In genomic region chr11:35163707-35164496, GRCh38 we compare ENCODE assay signal across 8 cellular contexts. TPM values are rescaled to one million over a fixed set of nuclear protein-coding genes. Genes with fewer than 3 reads are reported as not detected.
DNase-seq lines count a peak whose midpoint lies in the region; ATAC-seq and TF ChIP-seq lines count a peak whose summit lies in the region.

No MANE protein-coding gene starts in this region.

- no peaks in the 10 kb centered on the region for H3K27me3 Mint-ChIP-seq in naive thymus-derived CD4-positive, alpha-beta T cell

- peak; percentile 25 for TF ChIP-seq CTCF in HFF-Myc (IDR thresholded peaks at IDR 0.05; ENCODE audit: low read depth, low read length, missing control alignments)

- POLR2A ChIA-PET in naive thymus-derived CD4-positive, alpha-beta T cell (lab: Charles Lee) = interaction anchor here (0.6 to 21.8 kb wide), 15 partner anchors 10 to 248 kb away, joined by 3 to 354 read pairs (median 5); partner anchors contain the start of genes APIP and CD44

- peaks cover 4 to 65% (median 27%) of the 10 kb centered on the region in 5 donors for H3K36me3 Mint-ChIP-seq in naive thymus-derived CD4-positive, alpha-beta T cell

- H3K27me3 ChIP-seq in naive thymus-derived CD4-positive, alpha-beta T cell (ENCODE audit: control insufficient read depth in 2 of 2, insufficient read depth in 2 of 2, low read length in 2 of 2) = no peaks in the 10 kb centered on the region

- H3K27ac Mint-ChIP-seq in naive thymus-derived CD4-positive, alpha-beta T cell = peak overlapping the region; percentile 89 to 100 (median 100)

- H3K4me3 ChIP-seq in GM08714 (ENCODE audit: low read length) = peak overlapping the region; percentile 6; the same call in 1 of the 2 replicates
- no peak overlapping the region for H3K4me3 ChIP-seq in HFF-Myc (replicated peaks; ENCODE audit: low read depth, low read length)
- peak overlapping the region; percentile 49 for H3K4me3 ChIP-seq in naive thymus-derived CD4-positive, alpha-beta T cell (ENCODE audit: low read length)

- CTCF ChIA-PET in naive thymus-derived CD4-positive, alpha-beta T cell (lab: Charles Lee) = interaction anchor here (0.6 to 4.7 kb wide), 22 partner anchors 10 to 237 kb away, joined by 3 to 30 read pairs (median 4); partner anchors contain the start of gene CD44

- DNase-seq in HFF-Myc (ENCODE audit: extremely low read depth, low read depth) (no peak), dermis blood vessel endothelial cell (no peak), SW480 (ENCODE audit: low spot score) (no peak), MV-4-11 (lab: John Stamatoyannopoulos, UW) (no peak), NCI-H1417 (lab: John Stamatoyannopoulos, UW) (no peak)
- peak; percentile 38 for DNase-seq in activated naive CD4-positive, alpha-beta T cell treated with Interleukin-2 at 50 U/mL for 16 hours
- peak in 6 of 9 donors; percentile 51 to 73 (median 62) for DNase-seq in naive thymus-derived CD4-positive, alpha-beta T cell

- H3K9me3 Mint-ChIP-seq in naive thymus-derived CD4-positive, alpha-beta T cell = peaks cover 0 to 5% (median 0%) of the 10 kb centered on the region in 11 donors

- peak overlapping the region; percentile 94 for H3K27ac ChIP-seq in naive thymus-derived CD4-positive, alpha-beta T cell (ENCODE audit: low read depth, low read length)

- no peaks in the 10 kb centered on the region for H3K9me3 ChIP-seq in naive thymus-derived CD4-positive, alpha-beta T cell (ENCODE audit: control insufficient read depth in 2 of 3, low read length in 3 of 3)

- intact Hi-C loops in naive thymus-derived CD4-positive, alpha-beta T cell (cut with micrococcal nuclease) = loop anchor here (1.0 to 10.0 kb wide), 9 partner anchors 9 to 321 kb away; no protein-coding TSS in a partner anchor

- no peaks in the 10 kb centered on the region for H3K36me3 ChIP-seq in naive thymus-derived CD4-positive, alpha-beta T cell (ENCODE audit: control insufficient read depth in 2 of 3, insufficient read depth in 3 of 3, low read length in 3 of 3)

- H3K4me1 Mint-ChIP-seq in naive thymus-derived CD4-positive, alpha-beta T cell = peaks cover 65 to 100% (median 100%) of the 10 kb centered on the region in 7 donors

- H3K4me3 Mint-ChIP-seq in naive thymus-derived CD4-positive, alpha-beta T cell = peak overlapping the region; percentile 60 to 94 (median 85)

- ATAC-seq in naive thymus-derived CD4-positive, alpha-beta T cell = no peak

- peaks cover 94 to 96% of the 10 kb centered on the region in 2 donors for H3K4me1 ChIP-seq in naive thymus-derived CD4-positive, alpha-beta T cell (ENCODE audit: control insufficient read depth in 2 of 2, insufficient read depth in 2 of 2, low read length in 2 of 2)

RNA-seq across cellular contexts. Expression of gene CD44, which starts 24.9 kb away (rescaled TPM):
- 1,000 to 10,000 TPM in 1 of 5 experiments, 100 to 1,000 TPM in 4; 369 to 1,223 (median 784) TPM for total RNA-seq in naive thymus-derived CD4-positive, alpha-beta T cell
- 100 to 1,000 TPM; 332 to 372 TPM for polyA plus RNA-seq in naive thymus-derived CD4-positive, alpha-beta T cell
- total RNA-seq in dermis blood vessel endothelial cell = 2.6 and 3.4 TPM in 2 replicates

Comparison
In these comparisons a context has a peak if more than half of its experiments do, and no peak if none do; other contexts are left out.
1. DNase-seq: peak in activated naive CD4-positive, alpha-beta T cell treated with Interleukin-2 at 50 U/mL for 16 hours (single experiment) and naive thymus-derived CD4-positive, alpha-beta T cell (6 of 9); none in HFF-Myc (single experiment), dermis blood vessel endothelial cell (single experiment), SW480 (single experiment), MV-4-11 (single experiment) and NCI-H1417 (0 of 3).
2. RNA of gene CD44, which starts 24.9 kb away (total RNA-seq): 369 to 1,223 TPM in naive thymus-derived CD4-positive, alpha-beta T cell; 2.6 to 3.4 TPM in dermis blood vessel endothelial cell; every median in the first group is over 10 times any median in the second.